In the genomic region with DNA sequence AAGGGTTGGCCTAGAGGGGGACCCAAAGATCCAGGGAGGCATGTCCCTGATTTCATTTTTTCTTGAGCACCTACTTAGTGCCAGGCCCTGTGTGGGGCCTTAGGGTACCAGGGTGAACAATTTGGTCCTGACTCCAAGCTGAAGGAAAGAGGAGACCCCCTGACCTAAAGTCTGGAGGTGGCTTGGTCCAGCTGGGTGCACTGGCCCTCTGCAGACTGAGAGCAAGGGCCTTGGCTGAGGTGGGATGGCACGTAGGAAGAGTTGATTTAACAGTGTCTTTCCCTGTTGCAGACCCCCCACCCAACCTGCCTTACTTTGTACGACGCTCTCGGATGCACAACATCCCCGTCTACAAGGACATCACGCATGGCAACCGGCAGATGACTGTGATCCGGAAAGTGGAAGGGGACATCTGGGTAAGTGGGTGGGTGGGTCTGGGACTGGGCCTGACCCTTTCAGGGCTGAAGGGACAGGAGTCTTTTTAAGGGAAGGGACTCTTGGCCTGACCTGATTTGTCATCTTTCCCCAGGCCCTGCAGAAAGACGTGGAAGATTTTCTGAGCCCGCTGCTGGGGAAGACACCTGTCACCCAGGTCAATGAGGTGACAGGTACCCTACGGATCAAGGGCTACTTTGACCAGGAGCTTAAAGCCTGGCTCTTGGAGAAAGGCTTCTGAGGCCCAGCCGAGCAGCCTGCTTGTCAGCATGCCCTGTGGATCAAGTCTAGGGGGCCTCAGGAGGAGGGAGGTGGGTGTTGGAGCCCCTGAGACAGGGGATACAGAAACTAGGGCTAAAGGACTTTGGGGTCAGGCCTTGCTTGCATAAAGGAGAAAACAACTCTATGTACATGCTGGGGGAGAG, we compare ENCODE assay signal across 13 cellular contexts.
"Had no signal": no experiment of that assay in that cellular context is flagged by ENCODE, and none has a peak within 500 bp of the region (broad histone marks: within the 10 kb centered on the region; RNA-seq: fewer than 3 reads in every experiment).

No MANE protein-coding gene starts in this region.

- H3K27ac ChIP-seq: epithelial cell of prostate, pancreas had no signal

- H3K9me3 Mint-ChIP-seq: activated naive CD8-positive, alpha-beta T cell treated with anti-CD3 and anti-CD28 coated beads, Interleukin-2, amount 10 ng/mL, durations not matched to agents 7 days and 5 days; dendritic cell treated with granulocyte-macrophage colony-stimulating factor and Interleukin-4, amounts not matched to agents 40 ng/mL and 50 ng/mL, for 4 days; mesothelial cell of epicardium; nephron progenitor cell had no signal

- H3K27me3 Mint-ChIP-seq: activated CD8-positive, alpha-beta memory T cell treated with anti-CD3 and anti-CD28 coated beads, Interleukin-2, amount 10 ng/mL, durations not matched to agents 7 days and 5 days; activated naive CD8-positive, alpha-beta T cell treated with anti-CD3 and anti-CD28 coated beads, Interleukin-2, amount 10 ng/mL, durations not matched to agents 7 days and 5 days; dendritic cell treated with granulocyte-macrophage colony-stimulating factor and Interleukin-4, amounts not matched to agents 40 ng/mL and 50 ng/mL, for 4 days had no signal

- H3K27ac Mint-ChIP-seq: activated CD8-positive, alpha-beta memory T cell treated with anti-CD3 and anti-CD28 coated beads, Interleukin-2, amount 10 ng/mL, durations not matched to agents 7 days and 5 days; activated naive CD8-positive, alpha-beta T cell treated with anti-CD3 and anti-CD28 coated beads, Interleukin-2, amount 10 ng/mL, durations not matched to agents 7 days and 5 days; dendritic cell treated with granulocyte-macrophage colony-stimulating factor and Interleukin-4, amounts not matched to agents 40 ng/mL and 50 ng/mL, for 4 days; mesothelial cell of epicardium; nephron progenitor cell had no signal

- DNase-seq: activated CD8-positive, alpha-beta memory T cell treated with anti-CD3 and anti-CD28 coated beads, Interleukin-2, amount 10 ng/mL, durations not matched to agents 7 days and 5 days; activated gamma-delta T cell; activated naive CD8-positive, alpha-beta T cell treated with anti-CD3 and anti-CD28 coated beads, Interleukin-2, amount 10 ng/mL, durations not matched to agents 7 days and 5 days; activated T-cell treated with anti-CD3 and anti-CD28 coated beads, Interleukin-2, amount 50 U/mL, for 48 hours; anterior cingulate cortex; effector memory CD4-positive, alpha-beta T cell; foreskin melanocyte; nephron progenitor cell; stimulated activated CD4-positive, alpha-beta T cell treated with anti-CD3 and anti-CD28 coated beads, Interleukin-1b, Interleukin-23, amount 100 ng/mL, for 48 hours had no signal

- H3K4me3 ChIP-seq: pancreas had no signal

- ATAC-seq: activated CD8-positive, alpha-beta memory T cell treated with anti-CD3 and anti-CD28 coated beads, Interleukin-2, amount 10 ng/mL, durations not matched to agents 7 days and 5 days; pancreas had no signal

- H3K9me3 ChIP-seq: pancreas had no signal

- H3K27me3 ChIP-seq: pancreas had no signal

- H3K4me3 Mint-ChIP-seq: activated CD8-positive, alpha-beta memory T cell treated with anti-CD3 and anti-CD28 coated beads, Interleukin-2, amount 10 ng/mL, durations not matched to agents 7 days and 5 days; activated naive CD8-positive, alpha-beta T cell treated with anti-CD3 and anti-CD28 coated beads, Interleukin-2, amount 10 ng/mL, durations not matched to agents 7 days and 5 days; dendritic cell treated with granulocyte-macrophage colony-stimulating factor and Interleukin-4, amounts not matched to agents 40 ng/mL and 50 ng/mL, for 4 days; mesothelial cell of epicardium; nephron progenitor cell had no signal
